In genomic region chr16:4314532-4315184, GRCh38 we compare ENCODE assay signal across 1 cellular context.
A peak's percentile ranks its signal among the peaks of the same experiment; 100 is the strongest.
TF ChIP-seq lines count a peak whose summit lies in the region.

No MANE protein-coding gene starts in this region.

TF ChIP-seq in K562, 482 proteins besides CTCF, POLR2A, EP300 and RAD21 (continued from another document):
- TF ChIP-seq ZKSCAN1 (IDR thresholded peaks at IDR 0.05; ENCODE audit: low read depth, low read length) (peak; percentile 97), SAFB2 (IDR thresholded peaks at IDR 0.05; ENCODE audit: borderline replicate concordance, low read depth, low read length, severe bottlenecking) (no peak), ATF7 (IDR thresholded peaks at IDR 0.05) (0 out of 2 replicates have a peak, but pooled peaks have one; percentile 16), PHB2 (IDR thresholded peaks at IDR 0.05; ENCODE audit: low read depth) (no peak), TFAP4 (CRISPR knock-in tag; IDR thresholded peaks at IDR 0.05; ENCODE audit: borderline replicate concordance) (peak; percentile 71; the same call in 1 of the 2 replicates), KLF16 (IDR thresholded peaks at IDR 0.05) (no peak), NR1H2 (CRISPR knock-in tag; IDR thresholded peaks at IDR 0.05) (0 out of 2 replicates have a peak, but pooled peaks have one; percentile 50), KDM1A (IDR thresholded peaks at IDR 0.05) (0 out of 4 replicates have a peak, but pooled peaks of 1 of the 2 experiments have one; percentile 7), CSDE1 (IDR thresholded peaks at IDR 0.05) (no peak), MYC (IDR thresholded peaks at IDR 0.05; ENCODE audit: low read depth, low read length) (no peak), MYC (CRISPR knock-in tag; IDR thresholded peaks at IDR 0.05; ENCODE audit: borderline replicate concordance, low read depth) (no peak), MAX (CRISPR knock-in tag; IDR thresholded peaks at IDR 0.05) (peak; percentile 94), ZNF398 (CRISPR knock-in tag; IDR thresholded peaks at IDR 0.05) (no peak), ADNP (tag; IDR thresholded peaks at IDR 0.05) (peak; percentile 78), USF1 (CRISPR knock-in tag; IDR thresholded peaks at IDR 0.05) (peak; percentile 54; the same call in 1 of the 2 replicates), ETS1 (conservative IDR thresholded peaks at IDR 0.05; ENCODE audit: control insufficient read depth, low read depth, low read length) (no peak), ZNF175 (CRISPR knock-in tag; IDR thresholded peaks at IDR 0.05; ENCODE audit: low read depth) (no peak), FOXK1 (CRISPR knock-in tag; IDR thresholded peaks at IDR 0.05; ENCODE audit: borderline replicate concordance) (0 out of 2 replicates have a peak, but pooled peaks have one; percentile 69), ZNF75A (CRISPR knock-in tag; IDR thresholded peaks at IDR 0.05) (no peak), MAFF (IDR thresholded peaks at IDR 0.05; ENCODE audit: low read length) (no peak), HES1 (IDR thresholded peaks at IDR 0.05; ENCODE audit: low read depth) (no peak), TAF15 (IDR thresholded peaks at IDR 0.05; ENCODE audit: low read depth, low read length) (no peak), SIRT6 (IDR thresholded peaks at IDR 0.05; ENCODE audit: low read depth, low read length) (no peak), ZBTB17 (CRISPR knock-in tag; IDR thresholded peaks at IDR 0.05) (no peak), SRF (CRISPR knock-in tag; IDR thresholded peaks at IDR 0.05) (no peak), ZNF12 (CRISPR knock-in tag; IDR thresholded peaks at IDR 0.05) (no peak), PYGO2 (tag; IDR thresholded peaks at IDR 0.05) (no peak), CHD4 (IDR thresholded peaks at IDR 0.05; ENCODE audit: insufficient read depth, insufficient replicate concordance, low read depth, low read length, poor library complexity, severe bottlenecking) (peak; percentile 89), HDAC1 (IDR thresholded peaks at IDR 0.05) (no peak), SP1 (CRISPR knock-in tag; IDR thresholded peaks at IDR 0.05) (0 out of 2 replicates have a peak, but pooled peaks have one; percentile 11), ARID2 (IDR thresholded peaks at IDR 0.05) (no peak), SMAD3 (CRISPR knock-in tag; conservative IDR thresholded peaks at IDR 0.05) (no peak), ZNF274 (IDR thresholded peaks at IDR 0.05; ENCODE audit: borderline replicate concordance, low read depth, low read length) (no peak), ELK1 (CRISPR knock-in tag; IDR thresholded peaks at IDR 0.05) (no peak), PTRF (tag; IDR thresholded peaks at IDR 0.05) (no peak), ZBTB9 (CRISPR knock-in tag; IDR thresholded peaks at IDR 0.05) (no peak)
